ENCODE assay signal across 23 cellular contexts in genomic region chr20:14792915-14793314, GRCh38.
A peak's percentile ranks its signal among the peaks of the same experiment; 100 is the strongest.
DNase-seq lines count a peak whose midpoint lies in the region; ATAC-seq, FAIRE-seq and TF ChIP-seq lines count a peak whose summit lies in the region.
"Had no signal": no experiment of that assay in that cellular context is flagged by ENCODE, and none has a peak within 500 bp of the region (broad histone marks: within the 10 kb centered on the region; RNA-seq: fewer than 3 reads in every experiment).

No MANE protein-coding gene starts in this region.

- no peaks in the 10 kb centered on the region for H3K36me3 ChIP-seq in right lobe of liver
- H3K36me3 ChIP-seq in HepG2 (replicated peaks in 1 of 2; ENCODE audit: control insufficient read depth in 1 of 2, insufficient read depth in 2 of 2, low read length in 2 of 2), result no peaks in the 10 kb centered on the region
- no peaks in the 10 kb centered on the region for H3K36me3 ChIP-seq in kidney (ENCODE audit: control insufficient read depth in 1 of 2, insufficient read depth in 2 of 2, low read length in 2 of 2)
- H3K36me3 ChIP-seq: BLaER1 had no signal

- TF ChIP-seq EP300 in HepG2 (IDR thresholded peaks at IDR 0.05; ENCODE audit: low read depth in 2 of 2, low read length in 2 of 2) (no peak), HepG2 (CRISPR knock-in tag; IDR thresholded peaks at IDR 0.05; ENCODE audit: borderline replicate concordance) (no peak)

- 72% methylated on average over 1 of the region's 1 CpG for WGBS in right lobe of liver (ENCODE audit: insufficient coverage, low coverage, low lambda C conversion rate, missing lambda C conversion rate)
- WGBS in HepG2 (ENCODE audit: low lambda C conversion rate), result 12% methylated on average over 1 of the region's 1 CpG

- no peak for TF ChIP-seq RAD21 in HepG2 (CRISPR knock-in tag; IDR thresholded peaks at IDR 0.05)

- peaks cover 0 to 2% (median 0%) of the 10 kb centered on the region in 4 donors for H3K4me1 Mint-ChIP-seq in naive thymus-derived CD8-positive, alpha-beta T cell

- H4K20me1 ChIP-seq in HepG2 (ENCODE audit: insufficient read depth, low read length), result no peaks in the 10 kb centered on the region
- H4K20me1 ChIP-seq: BLaER1 had no signal

- intact Hi-C loops in right lobe of liver (cut with DNase I) (no loop called here), HepG2 (cut with micrococcal nuclease; ENCODE audit: unreplicated experiment) (no loop called here), kidney (cut with DNase I) (no loop called here)

- peaks cover 0 to 29% (median 0%) of the 10 kb centered on the region in 9 donors for H3K9me3 Mint-ChIP-seq in naive thymus-derived CD8-positive, alpha-beta T cell

- TF ChIP-seq POLR2A in right lobe of liver (IDR thresholded peaks at IDR 0.05), result no peak
- TF ChIP-seq POLR2A in HepG2 (IDR thresholded peaks at IDR 0.05; ENCODE audit: insufficient read depth in 1 of 2, low read depth in 2 of 2, low read length in 2 of 2), result no peak

- no peaks in the 10 kb centered on the region for H3K9me3 ChIP-seq in right lobe of liver
- H3K9me3 ChIP-seq in HepG2 (ENCODE audit: low read length), result no peaks in the 10 kb centered on the region
- no peaks in the 10 kb centered on the region for H3K9me3 ChIP-seq in kidney (ENCODE audit: control insufficient read depth in 1 of 2, low read length in 2 of 2)
- H3K9me3 ChIP-seq: BLaER1, Caco-2 had no signal

- no peaks in the 10 kb centered on the region for H3K27me3 ChIP-seq in right lobe of liver
- H3K27me3 ChIP-seq in HepG2 (ENCODE audit: control insufficient read depth in 1 of 2, insufficient read depth in 2 of 2, low read length in 2 of 2), result no peaks in the 10 kb centered on the region
- H3K27me3 ChIP-seq: BLaER1 had no signal

- no peaks in the 10 kb centered on the region for H3K36me3 Mint-ChIP-seq in naive thymus-derived CD8-positive, alpha-beta T cell
- H3K36me3 Mint-ChIP-seq: CD4-positive, CD25-positive, alpha-beta regulatory T cell; CD8-positive, alpha-beta T cell had no signal

- no peak overlapping the region for H3K9ac ChIP-seq in HepG2 (ENCODE audit: insufficient read depth, low read depth, low read length)
- no peak overlapping the region for H3K9ac ChIP-seq in kidney (ENCODE audit: low read length in 2 of 2)
- H3K9ac ChIP-seq: BLaER1, GM23248 had no signal

- ATAC-seq in right lobe of liver, result peak in 3 of 4 donors; percentile 38 to 68 (median 53)
- ATAC-seq in HepG2, result no peak
- ATAC-seq in naive thymus-derived CD8-positive, alpha-beta T cell, result no peak
- ATAC-seq in GM19035 (IDR thresholded peaks at IDR 0.05; ENCODE audit: unreplicated experiment), result no peak
- ATAC-seq: CD8-positive, alpha-beta T cell had no signal

- H3K4me3 Mint-ChIP-seq in naive thymus-derived CD8-positive, alpha-beta T cell, result no peak overlapping the region
- H3K4me3 Mint-ChIP-seq: CD4-positive, CD25-positive, alpha-beta regulatory T cell; CD8-positive, alpha-beta T cell had no signal

- BruUV-seq in HepG2 (replicated peaks; lab: Mats Ljungman, UMichigan), result no TSS peak

- POLR2A ChIA-PET in HepG2 (lab: Yijun Ruan, JAX), result no interaction called here
- POLR2A ChIA-PET in naive thymus-derived CD8-positive, alpha-beta T cell (lab: Charles Lee), result no interaction called here

- peaks cover 0 to 7% (median 0%) of the 10 kb centered on the region in 5 donors for H3K27me3 Mint-ChIP-seq in naive thymus-derived CD8-positive, alpha-beta T cell
- H3K27me3 Mint-ChIP-seq: CD4-positive, CD25-positive, alpha-beta regulatory T cell had no signal

- in situ Hi-C loops in HepG2 (cut with HindIII; ENCODE audit: extremely low pct_ligation_motif_present, low pct_unique_long_range_greater_than_20kb), result no loop called here

- peaks cover 0 to 4% (median 0%) of the 10 kb centered on the region in 4 donors for H3K4me1 ChIP-seq in right lobe of liver
- H3K4me1 ChIP-seq in HepG2 (ENCODE audit: insufficient read depth, low read length), result no peaks in the 10 kb centered on the region
- H3K4me1 ChIP-seq in kidney (ENCODE audit: control insufficient read depth in 1 of 2, insufficient read depth in 1 of 2, low read depth in 1 of 2, low read length in 2 of 2), result no peaks in the 10 kb centered on the region

- no peaks in the 10 kb centered on the region for H3K79me2 ChIP-seq in HepG2 (ENCODE audit: insufficient read depth, low read length)

- H3K27ac ChIP-seq in right lobe of liver, result no peak overlapping the region
- H3K27ac ChIP-seq in HepG2 (ENCODE audit: extremely low read length, insufficient read depth, low read length), result no peak overlapping the region
- no peak overlapping the region for H3K27ac ChIP-seq in kidney (ENCODE audit: low read depth in 2 of 2, low read length in 2 of 2)
- H3K27ac ChIP-seq: BLaER1, C4-2B, GM23248 had no signal

- FAIRE-seq in HepG2 (lab: Jason Lieb, UNC) (no peak), kidney (lab: Jason Lieb, UNC) (peak; percentile 19)
- FAIRE-seq: GM12891, GM18507, GM19239, H1 had no signal

- no peak overlapping the region for H3K27ac Mint-ChIP-seq in naive thymus-derived CD8-positive, alpha-beta T cell
- H3K27ac Mint-ChIP-seq: CD4-positive, CD25-positive, alpha-beta regulatory T cell; CD8-positive, alpha-beta T cell had no signal

- H3K4me3 ChIP-seq in right lobe of liver, result no peak overlapping the region
- no peak overlapping the region for H3K4me3 ChIP-seq in HepG2 (replicated peaks in 1 of 3; ENCODE audit: insufficient read depth in 1 of 3, low read depth in 2 of 3, low read length in 3 of 3)
- no peak overlapping the region for H3K4me3 ChIP-seq in kidney (ENCODE audit: low read length in 2 of 2)
- H3K4me3 ChIP-seq: BLaER1, GM23248 had no signal

- no peak for DNase-seq in right lobe of liver
- no peak for DNase-seq in HepG2 (ENCODE audit: low spot score)
- DNase-seq in kidney, result no peak
- peak; percentile 21 for DNase-seq in renal cortical epithelial cell (ENCODE audit: low read depth)
- DNase-seq in mucosa of gallbladder (ENCODE audit: low spot score), result no peak
- no peak for DNase-seq in naive thymus-derived CD8-positive, alpha-beta T cell
- DNase-seq: 8988T; Caco-2; CD4-positive, CD25-positive, alpha-beta regulatory T cell; CD8-positive, alpha-beta T cell; DMS153; DMS79 treated with DMSO at 0.1 percent for 48 hours; GF-D8; GM23248; H7; HCEC 1CT had no signal

- no peak for TF ChIP-seq CTCF in right lobe of liver (IDR thresholded peaks at IDR 0.05)
- TF ChIP-seq CTCF in HepG2 (CRISPR knock-in tag; IDR thresholded peaks at IDR 0.05), result no peak
- TF ChIP-seq CTCF in kidney (IDR thresholded peaks at IDR 0.05; ENCODE audit: borderline replicate concordance, extremely low read depth, insufficient read depth), result no peak

- CTCF ChIA-PET in HepG2 (lab: Yijun Ruan, JAX; ENCODE audit: low intra/inter-chr PET ratio, low total read pairs), result no interaction called here

- no peak overlapping the region for H2AFZ ChIP-seq in HepG2 (ENCODE audit: low read length)
- H2AFZ ChIP-seq: GM23248 had no signal

- H3K4me2 ChIP-seq in HepG2 (ENCODE audit: low read depth, low read length), result no peak overlapping the region
- H3K4me2 ChIP-seq: BLaER1 had no signal

TF ChIP-seq in HepG2, 621 proteins besides CTCF, POLR2A, EP300 and RAD21 (continues in another document):
- TF ChIP-seq ZNF143 (CRISPR knock-in tag; IDR thresholded peaks at IDR 0.05), result no peak
- TF ChIP-seq ZNF496 (CRISPR knock-in tag; IDR thresholded peaks at IDR 0.05; ENCODE audit: insufficient replicate concordance), result no peak
- TF ChIP-seq ZNF451 (CRISPR knock-in tag; IDR thresholded peaks at IDR 0.05), result no peak
- TF ChIP-seq ZNF503 (CRISPR knock-in tag; IDR thresholded peaks at IDR 0.05), result no peak
- no peak for TF ChIP-seq ISL2 (CRISPR knock-in tag; IDR thresholded peaks at IDR 0.05)
- no peak for TF ChIP-seq ZNF275 (CRISPR knock-in tag; IDR thresholded peaks at IDR 0.05; ENCODE audit: borderline replicate concordance)
- no peak for TF ChIP-seq HMGA1 (CRISPR knock-in tag; conservative IDR thresholded peaks at IDR 0.05)
- TF ChIP-seq ATF5 (CRISPR knock-in tag; IDR thresholded peaks at IDR 0.05; ENCODE audit: low read depth), result no peak
- no peak for TF ChIP-seq TFDP1 (CRISPR knock-in tag; IDR thresholded peaks at IDR 0.05; ENCODE audit: borderline replicate concordance)
- no peak for TF ChIP-seq GTF3A (CRISPR knock-in tag; conservative IDR thresholded peaks at IDR 0.05)

Comparison
In these comparisons a context has a peak if more than half of its experiments do, and no peak if none do; other contexts are left out.
1. ATAC-seq: peak in right lobe of liver (3 of 4); none in HepG2 (single experiment), naive thymus-derived CD8-positive, alpha-beta T cell (0 of 2) and GM19035 (single experiment).